In the genomic region with DNA sequence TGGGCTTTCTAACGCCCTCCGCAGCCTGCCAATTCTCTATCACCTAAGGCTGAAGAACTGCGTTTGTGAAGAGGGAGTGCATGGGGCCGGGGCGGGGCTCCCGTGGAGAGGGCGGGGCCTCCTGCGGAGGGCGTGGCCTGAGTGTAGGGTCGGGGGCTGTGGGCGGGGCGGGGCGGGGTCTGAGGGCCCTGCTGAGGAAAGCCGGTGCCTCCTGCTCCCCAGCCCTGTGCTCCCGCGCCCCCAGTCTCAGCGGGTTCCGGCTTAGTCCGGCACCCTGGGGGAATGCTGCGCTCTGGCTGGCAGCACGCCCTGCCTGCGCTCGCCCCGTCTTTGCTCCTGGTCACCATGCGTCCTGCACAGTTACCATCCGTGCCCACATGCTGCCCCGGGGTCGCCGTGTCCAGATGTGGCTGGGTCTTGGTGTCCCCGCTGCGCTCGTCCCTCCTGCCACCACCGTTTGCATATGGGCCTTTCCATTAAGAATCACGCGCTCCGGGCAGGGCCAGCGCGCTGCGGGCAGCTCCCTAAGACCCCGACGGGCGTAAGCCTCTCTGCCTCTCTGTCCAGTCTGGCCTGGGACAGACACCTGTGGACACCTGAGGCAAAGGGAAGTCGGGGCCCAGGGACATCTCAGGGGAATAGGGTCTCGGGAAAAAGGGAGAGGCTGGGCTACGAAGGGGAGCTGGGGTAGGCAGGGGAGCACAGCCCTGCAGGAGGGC, we compare ENCODE assay signal across 8 cellular contexts.
DNase-seq lines count a peak whose midpoint lies in the region; ATAC-seq and TF ChIP-seq lines count a peak whose summit lies in the region.

No MANE protein-coding gene starts in this region.

- TF ChIP-seq POLR2A in upper lobe of left lung (IDR thresholded peaks at IDR 0.05) (no peak), adrenal gland (IDR thresholded peaks at IDR 0.05) (no peak)

- no peaks in the 10 kb centered on the region for H3F3A ChIP-seq in neural progenitor cell (ENCODE audit: low read depth)

- H2AFZ ChIP-seq in neural progenitor cell (replicated peaks): peak overlapping the region; percentile 91

- H3K4me1 ChIP-seq in duodenal mucosa (ENCODE audit: control insufficient read depth in 1 of 2, insufficient read depth in 2 of 2, low read length in 2 of 2): peaks cover 7 to 12% of the 10 kb centered on the region in 2 donors
- H3K4me1 ChIP-seq in neural progenitor cell: peaks cover 5% of the 10 kb centered on the region
- H3K4me1 ChIP-seq in upper lobe of left lung: peaks cover 13 to 18% (median 15%) of the 10 kb centered on the region in 4 donors
- H3K4me1 ChIP-seq in adrenal gland (replicated peaks in 1 of 2): no peaks in the 10 kb centered on the region

- H3K9ac ChIP-seq in duodenal mucosa (ENCODE audit: low read depth in 1 of 2, low read length in 2 of 2) (no peak overlapping the region), neural progenitor cell (no peak overlapping the region)

- peaks cover 6% of the 10 kb centered on the region for H3K4me1 Mint-ChIP-seq in activated CD8-positive, alpha-beta memory T cell treated with anti-CD3 and anti-CD28 coated beads, Interleukin-2, amount 10 ng/mL, durations not matched to agents 7 days and 5 days
- peaks cover 12% of the 10 kb centered on the region for H3K4me1 Mint-ChIP-seq in neural progenitor cell

- H3K36me3 Mint-ChIP-seq in activated CD8-positive, alpha-beta memory T cell treated with anti-CD3 and anti-CD28 coated beads, Interleukin-2, amount 10 ng/mL, durations not matched to agents 7 days and 5 days: no peaks in the 10 kb centered on the region
- no peaks in the 10 kb centered on the region for H3K36me3 Mint-ChIP-seq in neural progenitor cell

- no peak overlapping the region for H3K27ac ChIP-seq in duodenal mucosa (ENCODE audit: low read depth, low read length)
- H3K27ac ChIP-seq in neural progenitor cell: no peak overlapping the region
- H3K27ac ChIP-seq in upper lobe of left lung: no peak overlapping the region
- no peak overlapping the region for H3K27ac ChIP-seq in adrenal gland

- TF ChIP-seq EP300 in upper lobe of left lung (IDR thresholded peaks at IDR 0.05): no peak

- H3K27me3 ChIP-seq in duodenal mucosa (ENCODE audit: control insufficient read depth in 1 of 2, insufficient read depth in 2 of 2, low read length in 2 of 2) (peaks cover 3 to 17% of the 10 kb centered on the region in 2 donors), neural progenitor cell (peaks cover 47% of the 10 kb centered on the region), upper lobe of left lung (peaks cover 0 to 19% (median 9%) of the 10 kb centered on the region in 4 donors), adrenal gland (peaks cover 17% of the 10 kb centered on the region)

- ATAC-seq in activated CD8-positive, alpha-beta memory T cell treated with anti-CD3 and anti-CD28 coated beads, Interleukin-2, amount 10 ng/mL, durations not matched to agents 7 days and 5 days: no peak
- ATAC-seq in upper lobe of left lung (ENCODE audit: low FRiP score in 2 of 2): peak in 1 of 2 donors; percentile 2
- ATAC-seq in GM19452 (IDR thresholded peaks at IDR 0.05; ENCODE audit: unreplicated experiment): no peak

- no peaks in the 10 kb centered on the region for H3K36me3 ChIP-seq in duodenal mucosa (ENCODE audit: control insufficient read depth in 1 of 2, insufficient read depth in 2 of 2, low read length in 2 of 2)
- H3K36me3 ChIP-seq in neural progenitor cell: no peaks in the 10 kb centered on the region
- no peaks in the 10 kb centered on the region for H3K36me3 ChIP-seq in upper lobe of left lung
- H3K36me3 ChIP-seq in adrenal gland (replicated peaks in 1 of 2): no peaks in the 10 kb centered on the region

- peaks cover 34% of the 10 kb centered on the region for H3K27me3 Mint-ChIP-seq in activated CD8-positive, alpha-beta memory T cell treated with anti-CD3 and anti-CD28 coated beads, Interleukin-2, amount 10 ng/mL, durations not matched to agents 7 days and 5 days
- peaks cover 28% of the 10 kb centered on the region for H3K27me3 Mint-ChIP-seq in neural progenitor cell (ENCODE audit: insufficient read depth, low read depth)

- CTCF ChIA-PET in activated CD8-positive, alpha-beta memory T cell treated with anti-CD3 and anti-CD28 coated beads, Interleukin-2, amount 10 ng/mL, durations not matched to agents 7 days and 5 days (lab: Charles Lee): interaction anchor here (1.5 kb wide), 1 partner anchor 12 kb away, joined by 3 read pairs; no protein-coding TSS in a partner anchor

- 6 to 7% methylated on average over 12 to 42 of the region's 45 CpGs for WGBS in upper lobe of left lung, 2 donors
- 4 to 11% (median 8%) methylated on average over 20 to 45 of the region's 45 CpGs for WGBS in adrenal gland, 4 donors

- intact Hi-C loops in adrenal gland (cut with DNase I): no loop called here

- H3K4me2 ChIP-seq in neural progenitor cell: peak overlapping the region; percentile 95

- no peak for TF ChIP-seq CTCF in neural progenitor cell (IDR thresholded peaks at IDR 0.05)
- TF ChIP-seq CTCF in upper lobe of left lung (IDR thresholded peaks at IDR 0.05): no peak
- no peak for TF ChIP-seq CTCF in adrenal gland (IDR thresholded peaks at IDR 0.05)

- H3K9me3 ChIP-seq in duodenal mucosa (ENCODE audit: control insufficient read depth in 1 of 2, low read length in 2 of 2) (no peaks in the 10 kb centered on the region), neural progenitor cell (ENCODE audit: low read depth) (no peaks in the 10 kb centered on the region), upper lobe of left lung (no peaks in the 10 kb centered on the region), adrenal gland (replicated peaks in 1 of 3) (no peaks in the 10 kb centered on the region)

- no peaks in the 10 kb centered on the region for H3K79me2 ChIP-seq in neural progenitor cell (ENCODE audit: low read depth)

- H3K4me3 ChIP-seq in duodenal mucosa (ENCODE audit: low read depth in 1 of 2, low read length in 2 of 2): peak overlapping the region; percentile 43 to 55
- H3K4me3 ChIP-seq in neural progenitor cell: peak overlapping the region; percentile 51
- peak overlapping the region in 3 of 4 donors; percentile 15 to 37 (median 23) for H3K4me3 ChIP-seq in upper lobe of left lung
- H3K4me3 ChIP-seq in adrenal gland: no peak overlapping the region

- no peaks in the 10 kb centered on the region for H3K9me3 Mint-ChIP-seq in activated CD8-positive, alpha-beta memory T cell treated with anti-CD3 and anti-CD28 coated beads, Interleukin-2, amount 10 ng/mL, durations not matched to agents 7 days and 5 days (ENCODE audit: low read depth)
- H3K9me3 Mint-ChIP-seq in neural progenitor cell: peaks cover 2% of the 10 kb centered on the region

- peak; percentile 86 for DNase-seq in activated CD8-positive, alpha-beta memory T cell treated with anti-CD3 and anti-CD28 coated beads for 24 hours
- DNase-seq in activated CD8-positive, alpha-beta memory T cell treated with anti-CD3 and anti-CD28 coated beads, Interleukin-2, amount 10 ng/mL, durations not matched to agents 7 days and 5 days: no peak
- DNase-seq in neural progenitor cell (ENCODE audit: low spot score) (peak; percentile 87), upper lobe of left lung (peak in 1 of 2 donors; percentile 86), DMS79 treated with DMSO at 0.1 percent for 48 hours (lab: John Stamatoyannopoulos, UW) (no peak), adrenal gland (no peak)

- no peak overlapping the region for H3K4me3 Mint-ChIP-seq in activated CD8-positive, alpha-beta memory T cell treated with anti-CD3 and anti-CD28 coated beads, Interleukin-2, amount 10 ng/mL, durations not matched to agents 7 days and 5 days
- H3K4me3 Mint-ChIP-seq in neural progenitor cell: peak overlapping the region; percentile 81

- no peak overlapping the region for H3K27ac Mint-ChIP-seq in activated CD8-positive, alpha-beta memory T cell treated with anti-CD3 and anti-CD28 coated beads, Interleukin-2, amount 10 ng/mL, durations not matched to agents 7 days and 5 days
- no peak overlapping the region for H3K27ac Mint-ChIP-seq in neural progenitor cell

- no peaks in the 10 kb centered on the region for H4K20me1 ChIP-seq in neural progenitor cell (ENCODE audit: low read depth)

Comparison
In these comparisons a context has a peak if more than half of its experiments do, and no peak if none do; other contexts are left out.
1. DNase-seq: peak in activated CD8-positive, alpha-beta memory T cell treated with anti-CD3 and anti-CD28 coated beads for 24 hours (single experiment) and neural progenitor cell (single experiment); none in activated CD8-positive, alpha-beta memory T cell treated with anti-CD3 and anti-CD28 coated beads, Interleukin-2, amount 10 ng/mL, durations not matched to agents 7 days and 5 days (single experiment), DMS79 treated with DMSO at 0.1 percent for 48 hours (single experiment) and adrenal gland (0 of 7).
2. H3K4me3 ChIP-seq: peak in duodenal mucosa (2 of 2), neural progenitor cell (single experiment) and upper lobe of left lung (3 of 4); none in adrenal gland (0 of 4).